ENCODE assay signal across 13 cellular contexts in the genomic region with DNA sequence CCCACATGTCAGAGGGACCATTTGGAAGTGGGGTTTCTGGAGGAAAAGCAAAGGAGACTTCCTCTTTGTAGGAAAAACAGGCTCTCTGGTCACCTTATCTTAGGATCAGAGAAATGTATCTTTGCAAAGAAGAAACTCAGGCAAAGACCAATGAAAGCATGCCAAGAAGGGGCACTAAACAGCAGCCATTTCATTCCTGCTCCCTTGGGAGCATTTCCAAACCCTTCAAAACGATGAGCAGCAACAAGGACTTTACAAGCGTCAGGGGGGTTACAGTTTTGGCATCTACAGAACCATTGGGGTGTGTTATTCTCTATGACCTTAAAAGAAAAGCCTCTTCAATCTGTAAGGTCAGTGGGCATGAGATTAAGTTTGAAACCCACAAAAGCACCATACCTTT.
DNase-seq lines count a peak whose midpoint lies in the region; ATAC-seq and TF ChIP-seq lines count a peak whose summit lies in the region.
"Had no signal": no experiment of that assay in that cellular context is flagged by ENCODE, and none has a peak within 500 bp of the region (broad histone marks: within the 10 kb centered on the region; RNA-seq: fewer than 3 reads in every experiment).

No MANE protein-coding gene starts in this region.

- no peak overlapping the region for H3K4me3 ChIP-seq in left lung
- H3K4me3 ChIP-seq in smooth muscle cell = no peak overlapping the region

- no peaks in the 10 kb centered on the region for H3K79me2 ChIP-seq in smooth muscle cell (ENCODE audit: low read depth)

- H3K27me3 ChIP-seq in left lung = no peaks in the 10 kb centered on the region
- H3K27me3 ChIP-seq in smooth muscle cell (ENCODE audit: low read depth) = no peaks in the 10 kb centered on the region

- H3K27ac ChIP-seq in angular gyrus (ENCODE audit: low read depth, low read length) (peak overlapping the region; percentile 27), left lung (peak overlapping the region; percentile 53 to 76), smooth muscle cell (ENCODE audit: low read depth) (peak overlapping the region; percentile 83)

- intact Hi-C loops in left lung (cut with DNase I) = no loop called here

- H4K20me1 ChIP-seq in smooth muscle cell (ENCODE audit: low read depth) = peaks cover 19% of the 10 kb centered on the region

- ATAC-seq in left lung (no peak), left lobe of liver (no peak), GM21423 (IDR thresholded peaks at IDR 0.05; ENCODE audit: unreplicated experiment) (no peak), HG03521 (IDR thresholded peaks at IDR 0.05; ENCODE audit: unreplicated experiment) (no peak)

- no peak for TF ChIP-seq CTCF in left lung (IDR thresholded peaks at IDR 0.05)
- no peak for TF ChIP-seq CTCF in smooth muscle cell (IDR thresholded peaks at IDR 0.05; ENCODE audit: borderline replicate concordance, insufficient read depth, poor library complexity, severe bottlenecking)

- peak overlapping the region; percentile 61 for H3K4me2 ChIP-seq in smooth muscle cell

- 80% methylated on average over 2 of the region's 2 CpGs for WGBS in smooth muscle cell (ENCODE audit: low lambda C conversion rate)

- H3K4me1 ChIP-seq in left lung = peaks cover 41 to 71% of the 10 kb centered on the region in 2 donors
- H3K4me1 ChIP-seq in smooth muscle cell (ENCODE audit: low read depth) = peaks cover 16% of the 10 kb centered on the region

- DNase-seq in DMS79 (lab: John Stamatoyannopoulos, UW) = peak; percentile 96
- no peak for DNase-seq in left lung
- DNase-seq in smooth muscle cell (lab: John Stamatoyannopoulos, UW; ENCODE audit: unreplicated experiment) = no peak
- no peak for DNase-seq in left lobe of liver (ENCODE audit: low spot score)
- DNase-seq in NCI-H2107 treated with DMSO at 0.1 percent for 48 hours (lab: John Stamatoyannopoulos, UW; ENCODE audit: unreplicated experiment) = no peak
- DNase-seq: foreskin melanocyte; Karpas-422; NCI-H187 treated with DMSO at 0.1 percent for 48 hours; SHP77; stimulated activated CD4-positive, alpha-beta T cell treated with anti-CD3 and anti-CD28 coated beads, Interleukin-15, amount 100 ng/mL, for 24 hours had no signal

- H3K9me3 ChIP-seq in left lung (no peaks in the 10 kb centered on the region), smooth muscle cell (replicated peaks; ENCODE audit: low read depth) (no peaks in the 10 kb centered on the region)

- peak overlapping the region; percentile 25 for H3K9ac ChIP-seq in smooth muscle cell (ENCODE audit: low read depth)

- H2AFZ ChIP-seq in smooth muscle cell (ENCODE audit: low read depth) = no peak overlapping the region

- peaks cover 19% of the 10 kb centered on the region for H3F3A ChIP-seq in smooth muscle cell (ENCODE audit: low read depth)

- peaks cover 0 to 15% of the 10 kb centered on the region in 2 donors for H3K36me3 ChIP-seq in left lung
- H3K36me3 ChIP-seq in smooth muscle cell (ENCODE audit: low read depth) = no peaks in the 10 kb centered on the region

Comparison
In these comparisons a context has a peak if more than half of its experiments do, and no peak if none do; other contexts are left out.
1. H3K27ac ChIP-seq: peak in every context shown above with its lines; median percentile 83 in smooth muscle cell; 64 in left lung; 27 in angular gyrus.